1 cellular context compared by ENCODE assay signal in genomic region chr17:4850236-4850635, GRCh38.
TF ChIP-seq lines count a peak whose summit lies in the region.

No MANE protein-coding gene starts in this region.

TF ChIP-seq in H1, 55 proteins besides CTCF, POLR2A, EP300 and RAD21:
- TF ChIP-seq POU5F1 (IDR thresholded peaks at IDR 0.05; ENCODE audit: low read depth, low read length) (no peak), JUND (IDR thresholded peaks at IDR 0.05; ENCODE audit: low read length) (no peak), TEAD4 (IDR thresholded peaks at IDR 0.05; ENCODE audit: low read depth, low read length) (no peak), CHD2 (IDR thresholded peaks at IDR 0.05; ENCODE audit: low read length) (no peak), RNF2 (IDR thresholded peaks at IDR 0.05; ENCODE audit: borderline replicate concordance, low read depth, low read length, missing control alignments, poor library complexity, severe bottlenecking) (no peak), YY1 (IDR thresholded peaks at IDR 0.05; ENCODE audit: low read depth, low read length) (no peak), SIX5 (IDR thresholded peaks at IDR 0.05; ENCODE audit: low read depth, low read length) (no peak), SRF (IDR thresholded peaks at IDR 0.05; ENCODE audit: low read depth, low read length) (no peak), CBX8 (IDR thresholded peaks at IDR 0.05; ENCODE audit: borderline replicate concordance, low read depth, low read length) (no peak), SAP30 (IDR thresholded peaks at IDR 0.05; ENCODE audit: insufficient read depth, insufficient replicate concordance, low read length) (no peak), HDAC2 (IDR thresholded peaks at IDR 0.05; ENCODE audit: borderline replicate concordance in 1 of 2, low read depth in 2 of 2, low read length in 2 of 2) (no peak), ASH2L (IDR thresholded peaks at IDR 0.05; ENCODE audit: low read length) (no peak), PHF8 (conservative IDR thresholded peaks at IDR 0.05; ENCODE audit: low read depth, low read length) (no peak), EZH2 (IDR thresholded peaks at IDR 0.05; ENCODE audit: low read depth, low read length, severe bottlenecking) (no peak), KDM5A (IDR thresholded peaks at IDR 0.05; ENCODE audit: low read length) (no peak), BACH1 (IDR thresholded peaks at IDR 0.05; ENCODE audit: low read length) (no peak), MAFK (IDR thresholded peaks at IDR 0.05; ENCODE audit: low read depth, low read length) (no peak), NRF1 (IDR thresholded peaks at IDR 0.05; ENCODE audit: low read depth, low read length) (no peak), BRCA1 (IDR thresholded peaks at IDR 0.05; ENCODE audit: low read depth, low read length) (no peak), SIN3A (conservative IDR thresholded peaks at IDR 0.05 in 1 of 2, IDR thresholded peaks at IDR 0.05 in 1 of 2; ENCODE audit: low read depth in 1 of 2, low read length in 2 of 2) (no peak)
